ENCODE assay signal across 8 cellular contexts in the genomic region with DNA sequence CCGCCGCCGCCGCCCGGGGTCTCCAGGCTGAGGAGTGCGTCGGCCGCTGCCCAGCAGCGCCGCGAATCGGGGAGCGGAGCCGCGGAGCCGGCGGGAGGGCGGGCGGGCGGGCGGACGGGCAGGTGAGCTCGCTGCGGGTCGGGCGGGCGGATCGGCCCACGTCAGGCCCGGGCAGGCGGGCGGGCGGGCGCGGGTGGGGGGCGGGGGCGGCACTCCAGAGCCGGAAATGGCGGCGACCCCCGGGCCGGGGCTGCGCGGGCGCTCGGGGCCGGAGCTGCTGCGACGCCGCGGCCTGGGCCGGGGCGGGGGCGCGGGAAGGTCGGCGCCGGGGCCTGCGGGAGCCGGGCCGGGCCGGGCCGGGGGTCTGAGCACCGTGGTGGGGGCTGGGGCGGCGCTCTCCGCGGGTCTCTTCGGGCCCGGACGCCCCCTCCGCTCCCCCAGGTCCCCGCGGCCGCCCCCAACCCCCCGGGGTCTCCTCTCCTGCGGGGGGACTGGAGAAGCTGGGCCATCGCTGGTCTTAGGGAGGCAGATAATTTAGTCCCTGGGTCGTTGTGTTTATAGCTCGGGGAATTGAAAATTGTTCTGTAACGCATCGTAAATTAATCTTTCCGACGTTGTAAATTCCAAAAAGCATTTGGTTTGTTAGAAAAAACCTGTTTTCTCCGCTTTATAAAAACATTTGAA. TPM values are rescaled to one million over a fixed set of nuclear protein-coding genes. Genes with fewer than 3 reads are reported as not detected.
DNase-seq lines count a peak whose midpoint lies in the region; ATAC-seq and TF ChIP-seq lines count a peak whose summit lies in the region.

No MANE protein-coding gene starts in this region.

- no peak for TF ChIP-seq CTCF in HFFc6 (IDR thresholded peaks at IDR 0.05)
- TF ChIP-seq CTCF in suprapubic skin (IDR thresholded peaks at IDR 0.05) = no peak

- H3K27ac Mint-ChIP-seq in HFFc6 = peak overlapping the region; percentile 98
- H3K27ac Mint-ChIP-seq in activated CD4-positive, alpha-beta memory T cell treated with anti-CD3 and anti-CD28 coated beads for 36 hours = peak overlapping the region; percentile 97

- intact Hi-C loops in activated CD4-positive, alpha-beta memory T cell treated with anti-CD3 and anti-CD28 coated beads for 36 hours (cut with micrococcal nuclease) = loop anchor here (2.0 to 10.0 kb wide), 2 partner anchors 31 to 169 kb away; partner anchors contain the start of genes TCEA2 and TPD52L2

- no peak for TF ChIP-seq EP300 in suprapubic skin (IDR thresholded peaks at IDR 0.05)

- ATAC-seq in HG02798 (IDR thresholded peaks at IDR 0.05; ENCODE audit: poor library complexity, unreplicated experiment) = no peak

- peak overlapping the region; percentile 76 for H3K9ac ChIP-seq in iPS-20b (ENCODE audit: low read depth, low read length)

- H3K36me3 ChIP-seq in iPS-20b (ENCODE audit: insufficient read depth, low read depth, low read length) (peaks cover 11% of the 10 kb centered on the region), suprapubic skin (peaks cover 17% of the 10 kb centered on the region)

- H3K27ac ChIP-seq in iPS-20b (ENCODE audit: low read length) (no peak overlapping the region), suprapubic skin (peak overlapping the region; percentile 90)

- peaks cover 40% of the 10 kb centered on the region for H3K4me1 Mint-ChIP-seq in HFFc6 (ENCODE audit: low read depth)
- peaks cover 40% of the 10 kb centered on the region for H3K4me1 Mint-ChIP-seq in activated CD4-positive, alpha-beta memory T cell treated with anti-CD3 and anti-CD28 coated beads for 36 hours (ENCODE audit: low read depth)

- TF ChIP-seq POLR2A in suprapubic skin (IDR thresholded peaks at IDR 0.05) = no peak

- peaks cover 20% of the 10 kb centered on the region for H3K36me3 Mint-ChIP-seq in HFFc6 (ENCODE audit: low read depth)
- peaks cover 17% of the 10 kb centered on the region for H3K36me3 Mint-ChIP-seq in activated CD4-positive, alpha-beta memory T cell treated with anti-CD3 and anti-CD28 coated beads for 36 hours

- DNase-seq in HFFc6 (no peak), suprapubic skin (ENCODE audit: low spot score in 2 of 2) (no peak), HCEC 1CT (no peak), NCI-H1436 (lab: John Stamatoyannopoulos, UW) (no peak)
- no peak for DNase-seq in activated CD4-positive, alpha-beta memory T cell treated with anti-CD3 and anti-CD28 coated beads for 36 hours

- peaks cover 15% of the 10 kb centered on the region for H3K27me3 Mint-ChIP-seq in HFFc6 (ENCODE audit: insufficient read depth)
- H3K27me3 Mint-ChIP-seq in activated CD4-positive, alpha-beta memory T cell treated with anti-CD3 and anti-CD28 coated beads for 36 hours = no peaks in the 10 kb centered on the region

- 0% methylated on average over 35 of the region's 85 CpGs for WGBS in suprapubic skin

- H3K4me1 ChIP-seq in iPS-20b (ENCODE audit: insufficient read depth, low read length) (peaks cover 6% of the 10 kb centered on the region; the same call in 1 of the 2 replicates), suprapubic skin (peaks cover 38% of the 10 kb centered on the region)

- POLR2A ChIA-PET in activated CD4-positive, alpha-beta memory T cell treated with anti-CD3 and anti-CD28 coated beads for 36 hours (lab: Charles Lee) = interaction anchor here (0.9 to 2.1 kb wide), 4 partner anchors 22 to 84 kb away, joined by 3 to 9 read pairs (median 6); partner anchors contain the start of genes SAMD10 and TPD52L2

- H3K4me3 Mint-ChIP-seq in HFFc6 = peak overlapping the region; percentile 97
- H3K4me3 Mint-ChIP-seq in activated CD4-positive, alpha-beta memory T cell treated with anti-CD3 and anti-CD28 coated beads for 36 hours = peak overlapping the region; percentile 97

- H3K27me3 ChIP-seq in iPS-20b (ENCODE audit: insufficient read depth, low read length) (no peaks in the 10 kb centered on the region), suprapubic skin (no peaks in the 10 kb centered on the region)

- CTCF ChIA-PET in activated CD4-positive, alpha-beta memory T cell treated with anti-CD3 and anti-CD28 coated beads for 36 hours (lab: Charles Lee) = interaction anchor here (0.6 to 2.4 kb wide), 9 partner anchors 22 to 358 kb away, joined by 3 to 12 read pairs (median 4); partner anchors contain the start of genes ARFRP1, SAMD10, TPD52L2 and ZGPAT

- H3K4me3 ChIP-seq in GM08714 (ENCODE audit: low read length) (peak overlapping the region; percentile 57), iPS-20b (ENCODE audit: low read length) (peak overlapping the region; percentile 83), suprapubic skin (peak overlapping the region; percentile 71)

- H3K9me3 ChIP-seq in iPS-20b (ENCODE audit: insufficient read depth, low read depth, low read length) (no peaks in the 10 kb centered on the region), suprapubic skin (no peaks in the 10 kb centered on the region)

- H3K9me3 Mint-ChIP-seq in HFFc6 = no peaks in the 10 kb centered on the region
- H3K9me3 Mint-ChIP-seq in activated CD4-positive, alpha-beta memory T cell treated with anti-CD3 and anti-CD28 coated beads for 36 hours = no peaks in the 10 kb centered on the region

RNA-seq across cellular contexts. Expression of gene DNAJC5, which starts 0.4 kb away (rescaled TPM):
- total RNA-seq in HFFc6 (2021; fragmentation: NEBNext Ultra II Directional; extraction: Animal tissue kit (Norgen Biotek cat#: 25700)) = 10 to 100 TPM; 52.0 to 65.8 (median 56.2) TPM
- total RNA-seq in activated CD4-positive, alpha-beta memory T cell treated with anti-CD3 and anti-CD28 coated beads for 36 hours = 10 to 100 TPM; 33.7 to 33.8 TPM
- 10 to 100 TPM; 36.4 to 62.0 (median 53.7) TPM for total RNA-seq in suprapubic skin

RNA-seq across cellular contexts. Expression of gene TPD52L2, which starts 30.3 kb away (rescaled TPM):
- 100 to 1,000 TPM; 161 to 196 (median 169) TPM for total RNA-seq in HFFc6 (2021; fragmentation: NEBNext Ultra II Directional; extraction: Animal tissue kit (Norgen Biotek cat#: 25700))
- total RNA-seq in activated CD4-positive, alpha-beta memory T cell treated with anti-CD3 and anti-CD28 coated beads for 36 hours = 10 to 100 TPM; 67.8 to 70.8 TPM
- total RNA-seq in suprapubic skin = 10 to 100 TPM; 66.5 to 87.4 (median 74.1) TPM

RNA-seq across cellular contexts. Expression of gene ABHD16B, which starts 34.0 kb away (rescaled TPM):
- not detected for total RNA-seq in HFFc6 (2021; fragmentation: NEBNext Ultra II Directional; extraction: Animal tissue kit (Norgen Biotek cat#: 25700))
- not detected for total RNA-seq in activated CD4-positive, alpha-beta memory T cell treated with anti-CD3 and anti-CD28 coated beads for 36 hours
- not detected for total RNA-seq in suprapubic skin
